Comparison of ENCODE assay signal across 17 cellular contexts in genomic region chr11:36619502-36619901, GRCh38. TPM values are rescaled to one million over a fixed set of nuclear protein-coding genes. Genes with fewer than 3 reads are reported as not detected.
DNase-seq lines count a peak whose midpoint lies in the region; ATAC-seq and TF ChIP-seq lines count a peak whose summit lies in the region.
"Had no signal": no experiment of that assay in that cellular context is flagged by ENCODE, and none has a peak within 500 bp of the region (broad histone marks: within the 10 kb centered on the region; RNA-seq: fewer than 3 reads in every experiment).

No MANE protein-coding gene starts in this region.

- no peaks in the 10 kb centered on the region for H3K79me1 ChIP-seq in mesendoderm (ENCODE audit: low read length)

- ATAC-seq in HG02798 (IDR thresholded peaks at IDR 0.05; ENCODE audit: poor library complexity, unreplicated experiment) (no peak), HG03045 (IDR thresholded peaks at IDR 0.05; ENCODE audit: unreplicated experiment) (no peak)
- ATAC-seq: lower lobe of right lung, right lobe of liver had no signal

- H3K36me3 ChIP-seq in left ventricle myocardium inferior (no peaks in the 10 kb centered on the region), mesendoderm (ENCODE audit: control insufficient read depth, insufficient read depth, low read length) (no peaks in the 10 kb centered on the region), thyroid gland (no peaks in the 10 kb centered on the region)
- H3K36me3 ChIP-seq: lower lobe of right lung, right lobe of liver had no signal

- H3K79me2 ChIP-seq in mesendoderm (ENCODE audit: control insufficient read depth, insufficient read depth, low read length) = no peaks in the 10 kb centered on the region

- no peak overlapping the region for H3K56ac ChIP-seq in mesendoderm (ENCODE audit: low read length)

- H3K9me3 ChIP-seq in left ventricle myocardium inferior (replicated peaks) = no peaks in the 10 kb centered on the region
- no peaks in the 10 kb centered on the region for H3K9me3 ChIP-seq in thyroid gland
- H3K9me3 ChIP-seq: lower lobe of right lung, right lobe of liver had no signal

- no peak overlapping the region for H3K4me2 ChIP-seq in mesendoderm (ENCODE audit: low read length)

- TF ChIP-seq CTCF in left ventricle myocardium inferior (IDR thresholded peaks at IDR 0.05; ENCODE audit: borderline replicate concordance) (no peak), astrocyte of the spinal cord (IDR thresholded peaks at IDR 0.05; ENCODE audit: low read depth, low read length) (no peak), thyroid gland (IDR thresholded peaks at IDR 0.05) (no peak)

- H2BK15ac ChIP-seq in mesendoderm (replicated peaks; ENCODE audit: low read depth) = no peak overlapping the region

- H3K27me3 ChIP-seq in left ventricle myocardium inferior (ENCODE audit: low read depth) (no peaks in the 10 kb centered on the region), mesendoderm (ENCODE audit: insufficient read depth, low read length, poor library complexity) (no peaks in the 10 kb centered on the region), thyroid gland (no peaks in the 10 kb centered on the region)
- H3K27me3 ChIP-seq: right lobe of liver had no signal

- H3K23ac ChIP-seq in mesendoderm (ENCODE audit: low read length) = no peak overlapping the region

- WGBS in mesendoderm (ENCODE audit: extremely low coverage, insufficient coverage, low lambda C conversion rate) = no CpG with 5 or more reads among the region's 5 CpGs
- 18 to 21% methylated on average over 5 of the region's 5 CpGs for whole genome bisulfite sequencing in thyroid gland, 2 donors

- no peak overlapping the region for H2AK5ac ChIP-seq in mesendoderm (ENCODE audit: low read length)

- DNase-seq in left ventricle myocardium inferior (no peak), cardiac septum (ENCODE audit: low spot score) (no peak), astrocyte of the spinal cord (ENCODE audit: low read depth, low spot score) (peak; percentile 9), mesendoderm (peak; percentile 10), thyroid gland (peak; percentile 58 to 66), mesenteric fat pad (ENCODE audit: low spot score) (no peak)
- DNase-seq: lower lobe of right lung, MV-4-11, NCI-H526 treated with DMSO at 0.1 percent for 48 hours, right lobe of liver had no signal

- no peak overlapping the region for H3K9ac ChIP-seq in mesendoderm (ENCODE audit: low read length)

- no peak overlapping the region for H2BK120ac ChIP-seq in mesendoderm (ENCODE audit: low read depth, low read length)

- no peak overlapping the region for H2BK5ac ChIP-seq in mesendoderm (ENCODE audit: low read length)

- H4K5ac ChIP-seq in mesendoderm (ENCODE audit: low read length) = no peak overlapping the region

- peak overlapping the region; percentile 45 for H3K4me3 ChIP-seq in left ventricle myocardium inferior
- no peak overlapping the region for H3K4me3 ChIP-seq in astrocyte of the spinal cord (ENCODE audit: low read depth, low read length)
- H3K4me3 ChIP-seq in mesendoderm (ENCODE audit: low read length) = no peak overlapping the region
- no peak overlapping the region for H3K4me3 ChIP-seq in thyroid gland (replicated peaks in 1 of 3)
- H3K4me3 ChIP-seq: lower lobe of right lung, right lobe of liver had no signal

- H3K27ac ChIP-seq in left ventricle myocardium inferior (replicated peaks) = peak overlapping the region; percentile 27
- H3K27ac ChIP-seq in mesendoderm (ENCODE audit: low read depth, low read length) = no peak overlapping the region
- H3K27ac ChIP-seq in thyroid gland = peak overlapping the region; percentile 75 to 92 (median 86)
- H3K27ac ChIP-seq: HL-60, lower lobe of right lung, right lobe of liver had no signal

- no peak overlapping the region for H4K8ac ChIP-seq in mesendoderm (ENCODE audit: low read depth, low read length)

- intact Hi-C loops in left ventricle myocardium inferior (cut with micrococcal nuclease) (no loop called here), cardiac septum (cut with DNase I) (no loop called here), thyroid gland (cut with DNase I) (no loop called here)

- H3K18ac ChIP-seq in mesendoderm (ENCODE audit: low read length) = no peak overlapping the region

- TF ChIP-seq POLR2A in thyroid gland (IDR thresholded peaks at IDR 0.05) = peak in 1 of 2 donors; percentile 52

- H3K4me1 ChIP-seq in left ventricle myocardium inferior (peaks cover 19% of the 10 kb centered on the region), mesendoderm (ENCODE audit: control insufficient read depth, low read depth, low read length) (no peaks in the 10 kb centered on the region), thyroid gland (peaks cover 60 to 61% of the 10 kb centered on the region in 2 donors)
- H3K4me1 ChIP-seq: lower lobe of right lung, right lobe of liver had no signal

- no peak overlapping the region for H3K4ac ChIP-seq in mesendoderm (ENCODE audit: low read depth, low read length)

- in situ Hi-C loops in astrocyte of the spinal cord (cut with HindIII; ENCODE audit: low sequenced_read_pairs) = no loop called here

RNA-seq across cellular contexts. Expression of gene RAG2, which starts 21.5 kb away (rescaled TPM):
- total RNA-seq in left ventricle myocardium inferior (not detected), cardiac septum (not detected), thyroid gland (10 to 100 TPM in 1 of 4 donors, 1 to 10 TPM in 1, under 1 TPM in 2; 0.20 to 25.7 (median 2.6) TPM), mesenteric fat pad (not detected)
- 0.01 TPM for polyA plus RNA-seq in mesendoderm (2013, experiment 1 of 2)
- polyA plus RNA-seq in mesendoderm (2013, experiment 2 of 2) = 0.03 TPM
- total RNA-seq: chondrocyte, Daoy, glomerular endothelial cell, lower lobe of right lung, right lobe of liver had no signal
- polyA plus RNA-seq: urinary bladder had no signal

RNA-seq across cellular contexts. Expression of gene IFTAP, which starts 25.2 kb away (rescaled TPM):
- 50.1 TPM for total RNA-seq in left ventricle myocardium inferior
- 41.1 TPM for total RNA-seq in cardiac septum
- 29.0 TPM for polyA plus RNA-seq in mesendoderm (2013, experiment 1 of 2)
- polyA plus RNA-seq in mesendoderm (2013, experiment 2 of 2) = 28.0 TPM
- 100 to 1,000 TPM in 2 of 4 donors, 10 to 100 TPM in 2; 48.1 to 139 (median 99.0) TPM for total RNA-seq in thyroid gland
- total RNA-seq in mesenteric fat pad = 11.3 TPM

RNA-seq across cellular contexts. Expression of gene RAG1, which starts 51.7 kb away (rescaled TPM):
- total RNA-seq in left ventricle myocardium inferior (1.6 TPM), cardiac septum (1.2 TPM), thyroid gland (1 to 10 TPM; 1.5 to 4.8 (median 4.2) TPM), mesenteric fat pad (0.35 TPM)
- 0.55 TPM for polyA plus RNA-seq in mesendoderm (2013, experiment 1 of 2)
- polyA plus RNA-seq in mesendoderm (2013, experiment 2 of 2) = 0.52 TPM

Comparison
In these comparisons a context has a peak if more than half of its experiments do, and no peak if none do; other contexts are left out.
1. DNase-seq: peak in astrocyte of the spinal cord (single experiment), mesendoderm (single experiment) and thyroid gland (2 of 2); none in left ventricle myocardium inferior (single experiment), cardiac septum (single experiment) and mesenteric fat pad (single experiment).